ENCODE assay signal across 1 cellular context in the genomic region with DNA sequence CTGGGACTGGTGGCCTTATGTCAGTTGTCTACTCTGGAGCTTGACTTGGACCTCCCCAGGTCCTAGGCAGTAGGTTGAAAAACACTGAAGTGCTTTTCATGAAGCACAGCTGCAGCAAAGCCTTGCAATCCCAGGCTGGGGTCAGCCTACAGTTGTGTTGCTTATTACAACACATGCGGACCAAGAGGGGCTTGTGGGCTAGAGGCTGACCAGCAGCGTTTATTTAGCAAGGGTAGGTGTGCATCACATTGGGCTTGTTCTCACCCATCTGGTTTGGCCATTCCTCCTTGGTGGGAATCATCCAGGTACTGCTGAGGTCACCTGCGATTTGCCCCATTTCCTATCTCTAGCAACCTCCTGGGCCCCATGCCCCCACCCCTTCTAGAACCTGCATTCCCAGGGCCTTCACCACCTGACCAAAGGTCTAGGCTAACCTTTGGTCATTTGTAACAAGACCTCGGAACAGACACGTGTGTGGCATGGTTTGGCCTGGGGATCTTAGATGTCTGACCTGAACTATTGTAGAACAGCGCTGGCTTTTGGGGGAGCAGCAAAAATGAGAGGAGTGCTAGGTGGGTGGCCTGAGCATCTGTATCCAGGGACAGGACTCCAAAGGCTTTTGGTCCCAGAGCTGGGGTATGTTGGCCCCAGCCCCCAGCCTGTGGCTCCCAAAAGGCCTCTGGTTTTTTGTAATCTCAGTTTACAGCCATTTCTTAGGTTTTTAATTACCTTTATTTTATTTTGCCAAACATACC.
A peak's percentile ranks its signal among the peaks of the same experiment; 100 is the strongest.
TF ChIP-seq lines count a peak whose summit lies in the region.

No MANE protein-coding gene starts in this region.

TF ChIP-seq in K562, 482 proteins besides CTCF, POLR2A, EP300 and RAD21 (continued from another document and continues in another):
- TF ChIP-seq, protein P1, sequence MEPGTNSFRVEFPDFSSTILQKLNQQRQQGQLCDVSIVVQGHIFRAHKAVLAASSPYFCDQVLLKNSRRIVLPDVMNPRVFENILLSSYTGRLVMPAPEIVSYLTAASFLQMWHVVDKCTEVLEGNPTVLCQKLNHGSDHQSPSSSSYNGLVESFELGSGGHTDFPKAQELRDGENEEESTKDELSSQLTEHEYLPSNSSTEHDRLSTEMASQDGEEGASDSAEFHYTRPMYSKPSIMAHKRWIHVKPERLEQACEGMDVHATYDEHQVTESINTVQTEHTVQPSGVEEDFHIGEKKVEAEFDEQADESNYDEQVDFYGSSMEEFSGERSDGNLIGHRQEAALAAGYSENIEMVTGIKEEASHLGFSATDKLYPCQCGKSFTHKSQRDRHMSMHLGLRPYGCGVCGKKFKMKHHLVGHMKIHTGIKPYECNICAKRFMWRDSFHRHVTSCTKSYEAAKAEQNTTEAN (CRISPR knock-in tag; IDR thresholded peaks at IDR 0.05) = 0 out of 2 replicates have a peak, but pooled peaks have one; percentile 15
- TF ChIP-seq RAD51 (IDR thresholded peaks at IDR 0.05; ENCODE audit: borderline replicate concordance, low read depth) = peak; percentile 29; the same call in 1 of the 2 replicates
- peak; percentile 32; the same call in 1 of the 2 replicates for TF ChIP-seq ZEB2 (IDR thresholded peaks at IDR 0.05)
- no peak for TF ChIP-seq NCOA6 (IDR thresholded peaks at IDR 0.05)
- peak; percentile 94 for TF ChIP-seq THRAP3 (IDR thresholded peaks at IDR 0.05; ENCODE audit: borderline replicate concordance)
- no peak for TF ChIP-seq RBM17 (IDR thresholded peaks at IDR 0.05; ENCODE audit: borderline replicate concordance, low read depth, low read length)
- TF ChIP-seq SMAD1 (IDR thresholded peaks at IDR 0.05; ENCODE audit: low read depth, low read length, partially characterized antibody) = peak; percentile 49
- TF ChIP-seq, protein P2, sequence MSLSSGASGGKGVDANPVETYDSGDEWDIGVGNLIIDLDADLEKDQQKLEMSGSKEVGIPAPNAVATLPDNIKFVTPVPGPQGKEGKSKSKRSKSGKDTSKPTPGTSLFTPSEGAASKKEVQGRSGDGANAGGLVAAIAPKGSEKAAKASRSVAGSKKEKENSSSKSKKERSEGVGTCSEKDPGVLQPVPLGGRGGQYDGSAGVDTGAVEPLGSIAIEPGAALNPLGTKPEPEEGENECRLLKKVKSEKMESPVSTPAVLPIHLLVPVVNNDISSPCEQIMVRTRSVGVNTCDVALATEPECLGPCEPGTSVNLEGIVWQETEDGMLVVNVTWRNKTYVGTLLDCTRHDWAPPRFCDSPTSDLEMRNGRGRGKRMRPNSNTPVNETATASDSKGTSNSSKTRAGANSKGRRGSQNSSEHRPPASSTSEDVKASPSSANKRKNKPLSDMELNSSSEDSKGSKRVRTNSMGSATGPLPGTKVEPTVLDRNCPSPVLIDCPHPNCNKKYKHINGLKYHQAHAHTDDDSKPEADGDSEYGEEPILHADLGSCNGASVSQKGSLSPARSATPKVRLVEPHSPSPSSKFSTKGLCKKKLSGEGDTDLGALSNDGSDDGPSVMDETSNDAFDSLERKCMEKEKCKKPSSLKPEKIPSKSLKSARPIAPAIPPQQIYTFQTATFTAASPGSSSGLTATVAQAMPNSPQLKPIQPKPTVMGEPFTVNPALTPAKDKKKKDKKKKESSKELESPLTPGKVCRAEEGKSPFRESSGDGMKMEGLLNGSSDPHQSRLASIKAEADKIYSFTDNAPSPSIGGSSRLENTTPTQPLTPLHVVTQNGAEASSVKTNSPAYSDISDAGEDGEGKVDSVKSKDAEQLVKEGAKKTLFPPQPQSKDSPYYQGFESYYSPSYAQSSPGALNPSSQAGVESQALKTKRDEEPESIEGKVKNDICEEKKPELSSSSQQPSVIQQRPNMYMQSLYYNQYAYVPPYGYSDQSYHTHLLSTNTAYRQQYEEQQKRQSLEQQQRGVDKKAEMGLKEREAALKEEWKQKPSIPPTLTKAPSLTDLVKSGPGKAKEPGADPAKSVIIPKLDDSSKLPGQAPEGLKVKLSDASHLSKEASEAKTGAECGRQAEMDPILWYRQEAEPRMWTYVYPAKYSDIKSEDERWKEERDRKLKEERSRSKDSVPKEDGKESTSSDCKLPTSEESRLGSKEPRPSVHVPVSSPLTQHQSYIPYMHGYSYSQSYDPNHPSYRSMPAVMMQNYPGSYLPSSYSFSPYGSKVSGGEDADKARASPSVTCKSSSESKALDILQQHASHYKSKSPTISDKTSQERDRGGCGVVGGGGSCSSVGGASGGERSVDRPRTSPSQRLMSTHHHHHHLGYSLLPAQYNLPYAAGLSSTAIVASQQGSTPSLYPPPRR (CRISPR knock-in tag; IDR thresholded peaks at IDR 0.05; ENCODE audit: borderline replicate concordance) = no peak
- TF ChIP-seq, protein P3, sequence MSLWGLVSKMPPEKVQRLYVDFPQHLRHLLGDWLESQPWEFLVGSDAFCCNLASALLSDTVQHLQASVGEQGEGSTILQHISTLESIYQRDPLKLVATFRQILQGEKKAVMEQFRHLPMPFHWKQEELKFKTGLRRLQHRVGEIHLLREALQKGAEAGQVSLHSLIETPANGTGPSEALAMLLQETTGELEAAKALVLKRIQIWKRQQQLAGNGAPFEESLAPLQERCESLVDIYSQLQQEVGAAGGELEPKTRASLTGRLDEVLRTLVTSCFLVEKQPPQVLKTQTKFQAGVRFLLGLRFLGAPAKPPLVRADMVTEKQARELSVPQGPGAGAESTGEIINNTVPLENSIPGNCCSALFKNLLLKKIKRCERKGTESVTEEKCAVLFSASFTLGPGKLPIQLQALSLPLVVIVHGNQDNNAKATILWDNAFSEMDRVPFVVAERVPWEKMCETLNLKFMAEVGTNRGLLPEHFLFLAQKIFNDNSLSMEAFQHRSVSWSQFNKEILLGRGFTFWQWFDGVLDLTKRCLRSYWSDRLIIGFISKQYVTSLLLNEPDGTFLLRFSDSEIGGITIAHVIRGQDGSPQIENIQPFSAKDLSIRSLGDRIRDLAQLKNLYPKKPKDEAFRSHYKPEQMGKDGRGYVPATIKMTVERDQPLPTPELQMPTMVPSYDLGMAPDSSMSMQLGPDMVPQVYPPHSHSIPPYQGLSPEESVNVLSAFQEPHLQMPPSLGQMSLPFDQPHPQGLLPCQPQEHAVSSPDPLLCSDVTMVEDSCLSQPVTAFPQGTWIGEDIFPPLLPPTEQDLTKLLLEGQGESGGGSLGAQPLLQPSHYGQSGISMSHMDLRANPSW (CRISPR knock-in tag; IDR thresholded peaks at IDR 0.05) = peak; percentile 78; the same call in 1 of the 2 replicates
- TF ChIP-seq, protein P4, sequence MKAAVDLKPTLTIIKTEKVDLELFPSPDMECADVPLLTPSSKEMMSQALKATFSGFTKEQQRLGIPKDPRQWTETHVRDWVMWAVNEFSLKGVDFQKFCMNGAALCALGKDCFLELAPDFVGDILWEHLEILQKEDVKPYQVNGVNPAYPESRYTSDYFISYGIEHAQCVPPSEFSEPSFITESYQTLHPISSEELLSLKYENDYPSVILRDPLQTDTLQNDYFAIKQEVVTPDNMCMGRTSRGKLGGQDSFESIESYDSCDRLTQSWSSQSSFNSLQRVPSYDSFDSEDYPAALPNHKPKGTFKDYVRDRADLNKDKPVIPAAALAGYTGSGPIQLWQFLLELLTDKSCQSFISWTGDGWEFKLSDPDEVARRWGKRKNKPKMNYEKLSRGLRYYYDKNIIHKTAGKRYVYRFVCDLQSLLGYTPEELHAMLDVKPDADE (conservative IDR thresholded peaks at IDR 0.05; ENCODE audit: control insufficient read depth, low read depth, low read length) = peak; percentile 88
- TF ChIP-seq, protein P5, sequence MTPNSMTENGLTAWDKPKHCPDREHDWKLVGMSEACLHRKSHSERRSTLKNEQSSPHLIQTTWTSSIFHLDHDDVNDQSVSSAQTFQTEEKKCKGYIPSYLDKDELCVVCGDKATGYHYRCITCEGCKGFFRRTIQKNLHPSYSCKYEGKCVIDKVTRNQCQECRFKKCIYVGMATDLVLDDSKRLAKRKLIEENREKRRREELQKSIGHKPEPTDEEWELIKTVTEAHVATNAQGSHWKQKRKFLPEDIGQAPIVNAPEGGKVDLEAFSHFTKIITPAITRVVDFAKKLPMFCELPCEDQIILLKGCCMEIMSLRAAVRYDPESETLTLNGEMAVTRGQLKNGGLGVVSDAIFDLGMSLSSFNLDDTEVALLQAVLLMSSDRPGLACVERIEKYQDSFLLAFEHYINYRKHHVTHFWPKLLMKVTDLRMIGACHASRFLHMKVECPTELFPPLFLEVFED (CRISPR knock-in tag; conservative IDR thresholded peaks at IDR 0.05) = peak; percentile 94
- peak; percentile 81 for TF ChIP-seq SIRT6 (IDR thresholded peaks at IDR 0.05; ENCODE audit: low read depth, low read length)
- TF ChIP-seq CBX2 (IDR thresholded peaks at IDR 0.05; ENCODE audit: insufficient read depth, low read length, poor library complexity, severe bottlenecking) = no peak
- no peak for TF ChIP-seq EP400 (IDR thresholded peaks at IDR 0.05)
- peak; percentile 91 for TF ChIP-seq SMAD3 (CRISPR knock-in tag; conservative IDR thresholded peaks at IDR 0.05)
- no peak for TF ChIP-seq NFATC3 (IDR thresholded peaks at IDR 0.05)
- no peak for TF ChIP-seq SREBF2 (CRISPR knock-in tag; IDR thresholded peaks at IDR 0.05)
- peak; percentile 74 for TF ChIP-seq HNRNPUL1 (IDR thresholded peaks at IDR 0.05; ENCODE audit: low read length)
- peak; percentile 64; the same call in 1 of the 2 replicates for TF ChIP-seq SP1 (CRISPR knock-in tag; IDR thresholded peaks at IDR 0.05)
- TF ChIP-seq, protein P6, sequence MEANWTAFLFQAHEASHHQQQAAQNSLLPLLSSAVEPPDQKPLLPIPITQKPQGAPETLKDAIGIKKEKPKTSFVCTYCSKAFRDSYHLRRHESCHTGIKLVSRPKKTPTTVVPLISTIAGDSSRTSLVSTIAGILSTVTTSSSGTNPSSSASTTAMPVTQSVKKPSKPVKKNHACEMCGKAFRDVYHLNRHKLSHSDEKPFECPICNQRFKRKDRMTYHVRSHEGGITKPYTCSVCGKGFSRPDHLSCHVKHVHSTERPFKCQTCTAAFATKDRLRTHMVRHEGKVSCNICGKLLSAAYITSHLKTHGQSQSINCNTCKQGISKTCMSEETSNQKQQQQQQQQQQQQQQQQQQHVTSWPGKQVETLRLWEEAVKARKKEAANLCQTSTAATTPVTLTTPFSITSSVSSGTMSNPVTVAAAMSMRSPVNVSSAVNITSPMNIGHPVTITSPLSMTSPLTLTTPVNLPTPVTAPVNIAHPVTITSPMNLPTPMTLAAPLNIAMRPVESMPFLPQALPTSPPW (CRISPR knock-in tag; IDR thresholded peaks at IDR 0.05) = peak; percentile 29; the same call in 1 of the 2 replicates
- TF ChIP-seq ZBED1 (IDR thresholded peaks at IDR 0.05) = peak; percentile 91
- no peak for TF ChIP-seq NRF1 (conservative IDR thresholded peaks at IDR 0.05 in 1 of 2, IDR thresholded peaks at IDR 0.05 in 1 of 2)
- peak; percentile 93 for TF ChIP-seq ERF (CRISPR knock-in tag; IDR thresholded peaks at IDR 0.05)
- TF ChIP-seq TEAD1 (CRISPR knock-in tag; IDR thresholded peaks at IDR 0.05) = peak in 1 of 2 experiments; percentile 83; a peak in 2 of 4 replicates
- TF ChIP-seq NFXL1 (CRISPR knock-in tag; IDR thresholded peaks at IDR 0.05) = 0 out of 2 replicates have a peak, but pooled peaks have one; percentile 62
- TF ChIP-seq LCOR (CRISPR knock-in tag; IDR thresholded peaks at IDR 0.05) = peak; percentile 91
- no peak for TF ChIP-seq FOS (IDR thresholded peaks at IDR 0.05; ENCODE audit: extremely low read depth, insufficient read length)
- peak; percentile 96 for TF ChIP-seq OTX1 (CRISPR knock-in tag; IDR thresholded peaks at IDR 0.05)
- no peak for TF ChIP-seq HDAC8 (tag; IDR thresholded peaks at IDR 0.05)
- peak; percentile 44; the same call in 1 of the 2 replicates for TF ChIP-seq RFX7 (CRISPR knock-in tag; IDR thresholded peaks at IDR 0.05)
- TF ChIP-seq POLR2AphosphoS2 (IDR thresholded peaks at IDR 0.05; ENCODE audit: low read length) = peak; percentile 99
- peak; percentile 38 for TF ChIP-seq RBFOX2 (IDR thresholded peaks at IDR 0.05; ENCODE audit: low read depth, low read length)
- peak; percentile 26; the same call in 1 of the 2 replicates for TF ChIP-seq CTBP1 (IDR thresholded peaks at IDR 0.05; ENCODE audit: borderline replicate concordance)
- TF ChIP-seq, protein P7, sequence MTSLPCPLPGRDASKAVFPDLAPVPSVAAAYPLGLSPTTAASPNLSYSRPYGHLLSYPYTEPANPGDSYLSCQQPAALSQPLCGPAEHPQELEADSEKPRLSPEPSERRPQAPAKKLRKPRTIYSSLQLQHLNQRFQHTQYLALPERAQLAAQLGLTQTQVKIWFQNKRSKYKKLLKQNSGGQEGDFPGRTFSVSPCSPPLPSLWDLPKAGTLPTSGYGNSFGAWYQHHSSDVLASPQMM (CRISPR knock-in tag; IDR thresholded peaks at IDR 0.05) = 0 out of 2 replicates have a peak, but pooled peaks have one; percentile 20
- TF ChIP-seq FOSL1 (tag; conservative IDR thresholded peaks at IDR 0.05) = no peak
- TF ChIP-seq HEY1 (CRISPR knock-in tag; IDR thresholded peaks at IDR 0.05; ENCODE audit: borderline replicate concordance) = no peak
- TF ChIP-seq, protein P8, sequence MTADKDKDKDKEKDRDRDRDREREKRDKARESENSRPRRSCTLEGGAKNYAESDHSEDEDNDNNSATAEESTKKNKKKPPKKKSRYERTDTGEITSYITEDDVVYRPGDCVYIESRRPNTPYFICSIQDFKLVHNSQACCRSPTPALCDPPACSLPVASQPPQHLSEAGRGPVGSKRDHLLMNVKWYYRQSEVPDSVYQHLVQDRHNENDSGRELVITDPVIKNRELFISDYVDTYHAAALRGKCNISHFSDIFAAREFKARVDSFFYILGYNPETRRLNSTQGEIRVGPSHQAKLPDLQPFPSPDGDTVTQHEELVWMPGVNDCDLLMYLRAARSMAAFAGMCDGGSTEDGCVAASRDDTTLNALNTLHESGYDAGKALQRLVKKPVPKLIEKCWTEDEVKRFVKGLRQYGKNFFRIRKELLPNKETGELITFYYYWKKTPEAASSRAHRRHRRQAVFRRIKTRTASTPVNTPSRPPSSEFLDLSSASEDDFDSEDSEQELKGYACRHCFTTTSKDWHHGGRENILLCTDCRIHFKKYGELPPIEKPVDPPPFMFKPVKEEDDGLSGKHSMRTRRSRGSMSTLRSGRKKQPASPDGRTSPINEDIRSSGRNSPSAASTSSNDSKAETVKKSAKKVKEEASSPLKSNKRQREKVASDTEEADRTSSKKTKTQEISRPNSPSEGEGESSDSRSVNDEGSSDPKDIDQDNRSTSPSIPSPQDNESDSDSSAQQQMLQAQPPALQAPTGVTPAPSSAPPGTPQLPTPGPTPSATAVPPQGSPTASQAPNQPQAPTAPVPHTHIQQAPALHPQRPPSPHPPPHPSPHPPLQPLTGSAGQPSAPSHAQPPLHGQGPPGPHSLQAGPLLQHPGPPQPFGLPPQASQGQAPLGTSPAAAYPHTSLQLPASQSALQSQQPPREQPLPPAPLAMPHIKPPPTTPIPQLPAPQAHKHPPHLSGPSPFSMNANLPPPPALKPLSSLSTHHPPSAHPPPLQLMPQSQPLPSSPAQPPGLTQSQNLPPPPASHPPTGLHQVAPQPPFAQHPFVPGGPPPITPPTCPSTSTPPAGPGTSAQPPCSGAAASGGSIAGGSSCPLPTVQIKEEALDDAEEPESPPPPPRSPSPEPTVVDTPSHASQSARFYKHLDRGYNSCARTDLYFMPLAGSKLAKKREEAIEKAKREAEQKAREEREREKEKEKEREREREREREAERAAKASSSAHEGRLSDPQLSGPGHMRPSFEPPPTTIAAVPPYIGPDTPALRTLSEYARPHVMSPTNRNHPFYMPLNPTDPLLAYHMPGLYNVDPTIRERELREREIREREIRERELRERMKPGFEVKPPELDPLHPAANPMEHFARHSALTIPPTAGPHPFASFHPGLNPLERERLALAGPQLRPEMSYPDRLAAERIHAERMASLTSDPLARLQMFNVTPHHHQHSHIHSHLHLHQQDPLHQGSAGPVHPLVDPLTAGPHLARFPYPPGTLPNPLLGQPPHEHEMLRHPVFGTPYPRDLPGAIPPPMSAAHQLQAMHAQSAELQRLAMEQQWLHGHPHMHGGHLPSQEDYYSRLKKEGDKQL (CRISPR knock-in tag; IDR thresholded peaks at IDR 0.05; ENCODE audit: borderline replicate concordance) = no peak
- peak; percentile 60; the same call in 1 of the 2 replicates for TF ChIP-seq GABPB1 (CRISPR knock-in tag; IDR thresholded peaks at IDR 0.05)
- peak; percentile 32; the same call in 1 of the 2 replicates for TF ChIP-seq ESRRB (CRISPR knock-in tag; IDR thresholded peaks at IDR 0.05; ENCODE audit: borderline replicate concordance)
- TF ChIP-seq NCOR1 (IDR thresholded peaks at IDR 0.05) = peak; percentile 67
- TF ChIP-seq NR1H2 (CRISPR knock-in tag; IDR thresholded peaks at IDR 0.05) = peak; percentile 35; the same call in 1 of the 2 replicates
